ENCODE assay signal across 15 cellular contexts in the genomic region with DNA sequence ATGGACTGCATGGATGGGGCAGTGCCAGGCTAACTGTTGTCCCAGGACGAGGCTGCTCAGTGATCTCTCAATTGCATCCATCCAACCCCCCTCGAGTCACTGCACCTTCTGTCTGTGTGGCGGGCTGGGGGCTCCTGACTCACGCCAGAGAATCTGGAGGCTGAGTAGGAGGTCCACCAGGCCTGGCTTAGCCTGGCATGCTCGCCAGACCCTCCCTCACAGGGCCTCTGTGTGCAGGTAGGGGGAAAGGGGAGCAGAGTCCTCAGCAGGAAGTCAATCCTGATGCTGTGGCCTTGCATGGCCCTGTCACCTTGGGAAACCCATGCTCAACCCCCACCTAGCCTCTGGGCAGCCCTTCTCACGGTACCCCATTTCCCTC.
DNase-seq lines count a peak whose midpoint lies in the region; ATAC-seq and TF ChIP-seq lines count a peak whose summit lies in the region.
"Had no signal": no experiment of that assay in that cellular context is flagged by ENCODE, and none has a peak within 500 bp of the region (broad histone marks: within the 10 kb centered on the region; RNA-seq: fewer than 3 reads in every experiment).

No MANE protein-coding gene starts in this region.

- no peaks in the 10 kb centered on the region for H3K27me3 ChIP-seq in aorta (ENCODE audit: control insufficient read depth in 1 of 2, insufficient read depth in 2 of 2, low read length in 1 of 2)
- H3K27me3 ChIP-seq: BE2C had no signal

- H3K27ac Mint-ChIP-seq in chondrocyte (ENCODE audit: unreplicated experiment), result no peak overlapping the region
- H3K27ac Mint-ChIP-seq: CD8-positive, alpha-beta memory T cell; IgD-negative memory B cell had no signal

- peaks cover 30% of the 10 kb centered on the region for H3K27me3 Mint-ChIP-seq in chondrocyte (ENCODE audit: low read depth)

- H3K4me3 Mint-ChIP-seq in chondrocyte (ENCODE audit: unreplicated experiment), result no peak overlapping the region
- H3K4me3 Mint-ChIP-seq: CD8-positive, alpha-beta memory T cell had no signal

- H3K27ac ChIP-seq in HEK293 (ENCODE audit: extremely low read depth, low read depth, low read length) (no peak overlapping the region), aorta (ENCODE audit: low read depth in 1 of 2, low read length in 2 of 2) (no peak overlapping the region)
- H3K27ac ChIP-seq: A549 had no signal

- H3K9me3 ChIP-seq in HEK293 (ENCODE audit: control insufficient read depth, insufficient read depth, low read depth, low read length) (no peaks in the 10 kb centered on the region), aorta (ENCODE audit: control insufficient read depth, low read length) (peaks cover 1% of the 10 kb centered on the region)
- H3K9me3 ChIP-seq: BE2C had no signal

- peak; percentile 60 for DNase-seq in chondrocyte (ENCODE audit: low spot score)
- peak; percentile 68 for DNase-seq in posterior vena cava (ENCODE audit: low spot score)
- DNase-seq in aorta, result peak; percentile 28 to 55
- DNase-seq in activated naive CD4-positive, alpha-beta T cell treated with anti-CD3 and anti-CD28 coated beads, Interleukin-2, amount 50 U/mL, for 16 hours, result no peak
- no peak for DNase-seq in SW 1271 (lab: John Stamatoyannopoulos, UW)
- DNase-seq: BE2C; Caco-2; CD8-positive, alpha-beta memory T cell; DND-41; GF-D8; HCEC 1CT had no signal

- H3K4me1 ChIP-seq in HEK293 (ENCODE audit: control insufficient read depth, insufficient read depth, low read length) (peaks cover 10% of the 10 kb centered on the region), aorta (ENCODE audit: control insufficient read depth in 1 of 2, insufficient read depth in 2 of 2, low read length in 2 of 2) (no peaks in the 10 kb centered on the region)
- H3K4me1 ChIP-seq: BE2C, Caco-2 had no signal

- TF ChIP-seq CTCF in HEK293 (tag by site-specific recombination; IDR thresholded peaks at IDR 0.05) (no peak), chondrocyte (IDR thresholded peaks at IDR 0.05) (no peak)

- no peak overlapping the region for H3K4me3 ChIP-seq in HEK293 (ENCODE audit: low read depth, low read length)
- no peak overlapping the region for H3K4me3 ChIP-seq in aorta (ENCODE audit: low read length in 2 of 2)
- H3K4me3 ChIP-seq: A549 had no signal

- POLR2A ChIA-PET in HEK293 (lab: Yijun Ruan, JAX), result no interaction called here

- peaks cover 8% of the 10 kb centered on the region for H3K9me3 Mint-ChIP-seq in chondrocyte (ENCODE audit: low read depth)

- intact Hi-C loops in posterior vena cava (cut with DNase I) (no loop called here), aorta (cut with DNase I) (no loop called here)

- CTCF ChIA-PET in HEK293 (lab: Yijun Ruan, JAX), result no interaction called here

- H3K36me3 Mint-ChIP-seq in chondrocyte (ENCODE audit: low read depth), result peaks cover 8% of the 10 kb centered on the region
- H3K36me3 Mint-ChIP-seq: IgD-negative memory B cell had no signal

- H3K36me3 ChIP-seq in HEK293 (ENCODE audit: control insufficient read depth in 2 of 2, insufficient read depth in 1 of 2, low read length in 2 of 2) (no peaks in the 10 kb centered on the region), aorta (ENCODE audit: control insufficient read depth in 1 of 2, insufficient read depth in 2 of 2, low read length in 1 of 2) (no peaks in the 10 kb centered on the region)
- H3K36me3 ChIP-seq: BE2C had no signal

- H3K4me1 Mint-ChIP-seq in chondrocyte (ENCODE audit: low read depth), result peaks cover 22% of the 10 kb centered on the region

- WGBS in aorta, 2 donors, result 94 to 100% methylated on average over 6 of the region's 6 CpGs

- ATAC-seq in aorta (ENCODE audit: low FRiP score), result no peak
- ATAC-seq in HG03097 (IDR thresholded peaks at IDR 0.05; ENCODE audit: low FRiP score, unreplicated experiment), result no peak
- ATAC-seq: A549 had no signal

TF ChIP-seq in HEK293, 187 proteins besides CTCF, POLR2A, EP300 and RAD21:
- TF ChIP-seq ZNF701 (tag by site-specific recombination; IDR thresholded peaks at IDR 0.05), result no peak
- TF ChIP-seq ZNF600 (tag by site-specific recombination; IDR thresholded peaks at IDR 0.05), result peak; percentile 72; the same call in 1 of the 2 replicates

Comparison
In these comparisons a context has a peak if more than half of its experiments do, and no peak if none do; other contexts are left out.
1. DNase-seq: peak in chondrocyte (single experiment), posterior vena cava (single experiment) and aorta (2 of 2); none in activated naive CD4-positive, alpha-beta T cell treated with anti-CD3 and anti-CD28 coated beads, Interleukin-2, amount 50 U/mL, for 16 hours (single experiment) and SW 1271 (0 of 2).